In the genomic region with DNA sequence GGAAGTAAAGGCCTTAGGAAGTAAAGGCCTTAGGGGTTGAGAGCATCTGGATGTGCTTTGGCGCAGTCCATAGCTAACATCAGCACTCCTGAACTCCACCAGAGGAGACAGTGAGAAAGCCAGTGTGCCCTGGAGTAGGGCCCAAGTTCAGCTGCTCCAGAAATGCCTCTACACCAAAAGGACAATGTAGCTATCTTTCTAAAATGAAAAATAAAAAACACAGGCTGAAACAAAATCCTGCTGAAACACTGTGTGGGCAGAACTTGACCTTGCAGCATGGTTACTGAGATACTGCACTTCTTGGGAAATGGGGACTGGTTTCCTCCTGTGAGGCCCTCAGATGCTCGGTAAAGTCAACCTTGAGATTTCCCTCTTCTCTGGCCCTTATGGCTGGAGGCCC, we compare ENCODE assay signal across 2 cellular contexts.
TF ChIP-seq lines count a peak whose summit lies in the region.

No MANE protein-coding gene starts in this region.

TF ChIP-seq in HCT116, 20 proteins besides CTCF, POLR2A, EP300 and RAD21 (continued from another document):
- TF ChIP-seq, protein P1, sequence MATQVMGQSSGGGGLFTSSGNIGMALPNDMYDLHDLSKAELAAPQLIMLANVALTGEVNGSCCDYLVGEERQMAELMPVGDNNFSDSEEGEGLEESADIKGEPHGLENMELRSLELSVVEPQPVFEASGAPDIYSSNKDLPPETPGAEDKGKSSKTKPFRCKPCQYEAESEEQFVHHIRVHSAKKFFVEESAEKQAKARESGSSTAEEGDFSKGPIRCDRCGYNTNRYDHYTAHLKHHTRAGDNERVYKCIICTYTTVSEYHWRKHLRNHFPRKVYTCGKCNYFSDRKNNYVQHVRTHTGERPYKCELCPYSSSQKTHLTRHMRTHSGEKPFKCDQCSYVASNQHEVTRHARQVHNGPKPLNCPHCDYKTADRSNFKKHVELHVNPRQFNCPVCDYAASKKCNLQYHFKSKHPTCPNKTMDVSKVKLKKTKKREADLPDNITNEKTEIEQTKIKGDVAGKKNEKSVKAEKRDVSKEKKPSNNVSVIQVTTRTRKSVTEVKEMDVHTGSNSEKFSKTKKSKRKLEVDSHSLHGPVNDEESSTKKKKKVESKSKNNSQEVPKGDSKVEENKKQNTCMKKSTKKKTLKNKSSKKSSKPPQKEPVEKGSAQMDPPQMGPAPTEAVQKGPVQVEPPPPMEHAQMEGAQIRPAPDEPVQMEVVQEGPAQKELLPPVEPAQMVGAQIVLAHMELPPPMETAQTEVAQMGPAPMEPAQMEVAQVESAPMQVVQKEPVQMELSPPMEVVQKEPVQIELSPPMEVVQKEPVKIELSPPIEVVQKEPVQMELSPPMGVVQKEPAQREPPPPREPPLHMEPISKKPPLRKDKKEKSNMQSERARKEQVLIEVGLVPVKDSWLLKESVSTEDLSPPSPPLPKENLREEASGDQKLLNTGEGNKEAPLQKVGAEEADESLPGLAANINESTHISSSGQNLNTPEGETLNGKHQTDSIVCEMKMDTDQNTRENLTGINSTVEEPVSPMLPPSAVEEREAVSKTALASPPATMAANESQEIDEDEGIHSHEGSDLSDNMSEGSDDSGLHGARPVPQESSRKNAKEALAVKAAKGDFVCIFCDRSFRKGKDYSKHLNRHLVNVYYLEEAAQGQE (IDR thresholded peaks at IDR 0.05; ENCODE audit: low read depth): no peak
- TF ChIP-seq CBX3 (IDR thresholded peaks at IDR 0.05; ENCODE audit: low read depth) (no peak), TCF7L2 (IDR thresholded peaks at IDR 0.05; ENCODE audit: borderline replicate concordance, extremely low read depth, insufficient read depth, insufficient read length) (no peak), ZNF274 (IDR thresholded peaks at IDR 0.05; ENCODE audit: low read depth, low read length) (no peak), CEBPB (IDR thresholded peaks at IDR 0.05; ENCODE audit: low read depth) (no peak), EZH2phosphoT487 (IDR thresholded peaks at IDR 0.05; ENCODE audit: borderline replicate concordance) (no peak), SIN3A (IDR thresholded peaks at IDR 0.05; ENCODE audit: low read depth) (no peak), ZFX (IDR thresholded peaks at IDR 0.05) (no peak), FOSL1 (IDR thresholded peaks at IDR 0.05; ENCODE audit: low read depth) (no peak), SRF (IDR thresholded peaks at IDR 0.05; ENCODE audit: low read depth) (no peak), ELF1 (IDR thresholded peaks at IDR 0.05; ENCODE audit: borderline replicate concordance, low read depth) (no peak), EGR1 (IDR thresholded peaks at IDR 0.05; ENCODE audit: low read depth) (no peak), EZH2 (IDR thresholded peaks at IDR 0.05) (no peak), SP1 (IDR thresholded peaks at IDR 0.05; ENCODE audit: low read depth) (no peak)
- TF ChIP-seq, protein P2, sequence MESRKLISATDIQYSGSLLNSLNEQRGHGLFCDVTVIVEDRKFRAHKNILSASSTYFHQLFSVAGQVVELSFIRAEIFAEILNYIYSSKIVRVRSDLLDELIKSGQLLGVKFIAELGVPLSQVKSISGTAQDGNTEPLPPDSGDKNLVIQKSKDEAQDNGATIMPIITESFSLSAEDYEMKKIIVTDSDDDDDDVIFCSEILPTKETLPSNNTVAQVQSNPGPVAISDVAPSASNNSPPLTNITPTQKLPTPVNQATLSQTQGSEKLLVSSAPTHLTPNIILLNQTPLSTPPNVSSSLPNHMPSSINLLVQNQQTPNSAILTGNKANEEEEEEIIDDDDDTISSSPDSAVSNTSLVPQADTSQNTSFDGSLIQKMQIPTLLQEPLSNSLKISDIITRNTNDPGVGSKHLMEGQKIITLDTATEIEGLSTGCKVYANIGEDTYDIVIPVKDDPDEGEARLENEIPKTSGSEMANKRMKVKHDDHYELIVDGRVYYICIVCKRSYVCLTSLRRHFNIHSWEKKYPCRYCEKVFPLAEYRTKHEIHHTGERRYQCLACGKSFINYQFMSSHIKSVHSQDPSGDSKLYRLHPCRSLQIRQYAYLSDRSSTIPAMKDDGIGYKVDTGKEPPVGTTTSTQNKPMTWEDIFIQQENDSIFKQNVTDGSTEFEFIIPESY (IDR thresholded peaks at IDR 0.05; ENCODE audit: extremely low read depth, insufficient replicate concordance, low read length): no peak
- TF ChIP-seq, protein P3, sequence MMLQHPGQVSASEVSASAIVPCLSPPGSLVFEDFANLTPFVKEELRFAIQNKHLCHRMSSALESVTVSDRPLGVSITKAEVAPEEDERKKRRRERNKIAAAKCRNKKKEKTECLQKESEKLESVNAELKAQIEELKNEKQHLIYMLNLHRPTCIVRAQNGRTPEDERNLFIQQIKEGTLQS (IDR thresholded peaks at IDR 0.05): no peak

TF ChIP-seq in WTC11, 78 proteins besides CTCF, POLR2A, EP300 and RAD21 (continued from another document):
- TF ChIP-seq, protein P4, sequence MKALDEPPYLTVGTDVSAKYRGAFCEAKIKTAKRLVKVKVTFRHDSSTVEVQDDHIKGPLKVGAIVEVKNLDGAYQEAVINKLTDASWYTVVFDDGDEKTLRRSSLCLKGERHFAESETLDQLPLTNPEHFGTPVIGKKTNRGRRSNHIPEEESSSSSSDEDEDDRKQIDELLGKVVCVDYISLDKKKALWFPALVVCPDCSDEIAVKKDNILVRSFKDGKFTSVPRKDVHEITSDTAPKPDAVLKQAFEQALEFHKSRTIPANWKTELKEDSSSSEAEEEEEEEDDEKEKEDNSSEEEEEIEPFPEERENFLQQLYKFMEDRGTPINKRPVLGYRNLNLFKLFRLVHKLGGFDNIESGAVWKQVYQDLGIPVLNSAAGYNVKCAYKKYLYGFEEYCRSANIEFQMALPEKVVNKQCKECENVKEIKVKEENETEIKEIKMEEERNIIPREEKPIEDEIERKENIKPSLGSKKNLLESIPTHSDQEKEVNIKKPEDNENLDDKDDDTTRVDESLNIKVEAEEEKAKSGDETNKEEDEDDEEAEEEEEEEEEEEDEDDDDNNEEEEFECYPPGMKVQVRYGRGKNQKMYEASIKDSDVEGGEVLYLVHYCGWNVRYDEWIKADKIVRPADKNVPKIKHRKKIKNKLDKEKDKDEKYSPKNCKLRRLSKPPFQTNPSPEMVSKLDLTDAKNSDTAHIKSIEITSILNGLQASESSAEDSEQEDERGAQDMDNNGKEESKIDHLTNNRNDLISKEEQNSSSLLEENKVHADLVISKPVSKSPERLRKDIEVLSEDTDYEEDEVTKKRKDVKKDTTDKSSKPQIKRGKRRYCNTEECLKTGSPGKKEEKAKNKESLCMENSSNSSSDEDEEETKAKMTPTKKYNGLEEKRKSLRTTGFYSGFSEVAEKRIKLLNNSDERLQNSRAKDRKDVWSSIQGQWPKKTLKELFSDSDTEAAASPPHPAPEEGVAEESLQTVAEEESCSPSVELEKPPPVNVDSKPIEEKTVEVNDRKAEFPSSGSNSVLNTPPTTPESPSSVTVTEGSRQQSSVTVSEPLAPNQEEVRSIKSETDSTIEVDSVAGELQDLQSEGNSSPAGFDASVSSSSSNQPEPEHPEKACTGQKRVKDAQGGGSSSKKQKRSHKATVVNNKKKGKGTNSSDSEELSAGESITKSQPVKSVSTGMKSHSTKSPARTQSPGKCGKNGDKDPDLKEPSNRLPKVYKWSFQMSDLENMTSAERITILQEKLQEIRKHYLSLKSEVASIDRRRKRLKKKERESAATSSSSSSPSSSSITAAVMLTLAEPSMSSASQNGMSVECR (CRISPR knock-in tag; IDR thresholded peaks at IDR 0.05; ENCODE audit: borderline replicate concordance): no peak
- TF ChIP-seq, protein P5, sequence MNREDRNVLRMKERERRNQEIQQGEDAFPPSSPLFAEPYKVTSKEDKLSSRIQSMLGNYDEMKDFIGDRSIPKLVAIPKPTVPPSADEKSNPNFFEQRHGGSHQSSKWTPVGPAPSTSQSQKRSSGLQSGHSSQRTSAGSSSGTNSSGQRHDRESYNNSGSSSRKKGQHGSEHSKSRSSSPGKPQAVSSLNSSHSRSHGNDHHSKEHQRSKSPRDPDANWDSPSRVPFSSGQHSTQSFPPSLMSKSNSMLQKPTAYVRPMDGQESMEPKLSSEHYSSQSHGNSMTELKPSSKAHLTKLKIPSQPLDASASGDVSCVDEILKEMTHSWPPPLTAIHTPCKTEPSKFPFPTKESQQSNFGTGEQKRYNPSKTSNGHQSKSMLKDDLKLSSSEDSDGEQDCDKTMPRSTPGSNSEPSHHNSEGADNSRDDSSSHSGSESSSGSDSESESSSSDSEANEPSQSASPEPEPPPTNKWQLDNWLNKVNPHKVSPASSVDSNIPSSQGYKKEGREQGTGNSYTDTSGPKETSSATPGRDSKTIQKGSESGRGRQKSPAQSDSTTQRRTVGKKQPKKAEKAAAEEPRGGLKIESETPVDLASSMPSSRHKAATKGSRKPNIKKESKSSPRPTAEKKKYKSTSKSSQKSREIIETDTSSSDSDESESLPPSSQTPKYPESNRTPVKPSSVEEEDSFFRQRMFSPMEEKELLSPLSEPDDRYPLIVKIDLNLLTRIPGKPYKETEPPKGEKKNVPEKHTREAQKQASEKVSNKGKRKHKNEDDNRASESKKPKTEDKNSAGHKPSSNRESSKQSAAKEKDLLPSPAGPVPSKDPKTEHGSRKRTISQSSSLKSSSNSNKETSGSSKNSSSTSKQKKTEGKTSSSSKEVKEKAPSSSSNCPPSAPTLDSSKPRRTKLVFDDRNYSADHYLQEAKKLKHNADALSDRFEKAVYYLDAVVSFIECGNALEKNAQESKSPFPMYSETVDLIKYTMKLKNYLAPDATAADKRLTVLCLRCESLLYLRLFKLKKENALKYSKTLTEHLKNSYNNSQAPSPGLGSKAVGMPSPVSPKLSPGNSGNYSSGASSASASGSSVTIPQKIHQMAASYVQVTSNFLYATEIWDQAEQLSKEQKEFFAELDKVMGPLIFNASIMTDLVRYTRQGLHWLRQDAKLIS (CRISPR knock-in tag; IDR thresholded peaks at IDR 0.05; ENCODE audit: borderline replicate concordance): no peak
- TF ChIP-seq SMAD3 (CRISPR knock-in tag; IDR thresholded peaks at IDR 0.05; ENCODE audit: borderline replicate concordance) (no peak), JUN (CRISPR knock-in tag; IDR thresholded peaks at IDR 0.05) (no peak), RELA (CRISPR knock-in tag; IDR thresholded peaks at IDR 0.05; ENCODE audit: borderline replicate concordance) (no peak), SMAD4 (CRISPR knock-in tag; IDR thresholded peaks at IDR 0.05) (no peak), GRHL2 (CRISPR knock-in tag; IDR thresholded peaks at IDR 0.05; ENCODE audit: insufficient replicate concordance, severe bottlenecking) (no peak), TCF7 (CRISPR knock-in tag; IDR thresholded peaks at IDR 0.05; ENCODE audit: low read depth) (no peak), TEAD1 (CRISPR knock-in tag; IDR thresholded peaks at IDR 0.05) (no peak)
- TF ChIP-seq, protein P6, sequence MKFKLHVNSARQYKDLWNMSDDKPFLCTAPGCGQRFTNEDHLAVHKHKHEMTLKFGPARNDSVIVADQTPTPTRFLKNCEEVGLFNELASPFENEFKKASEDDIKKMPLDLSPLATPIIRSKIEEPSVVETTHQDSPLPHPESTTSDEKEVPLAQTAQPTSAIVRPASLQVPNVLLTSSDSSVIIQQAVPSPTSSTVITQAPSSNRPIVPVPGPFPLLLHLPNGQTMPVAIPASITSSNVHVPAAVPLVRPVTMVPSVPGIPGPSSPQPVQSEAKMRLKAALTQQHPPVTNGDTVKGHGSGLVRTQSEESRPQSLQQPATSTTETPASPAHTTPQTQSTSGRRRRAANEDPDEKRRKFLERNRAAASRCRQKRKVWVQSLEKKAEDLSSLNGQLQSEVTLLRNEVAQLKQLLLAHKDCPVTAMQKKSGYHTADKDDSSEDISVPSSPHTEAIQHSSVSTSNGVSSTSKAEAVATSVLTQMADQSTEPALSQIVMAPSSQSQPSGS (CRISPR knock-in tag; IDR thresholded peaks at IDR 0.05; ENCODE audit: borderline replicate concordance, low read depth): no peak
- TF ChIP-seq, protein P7, sequence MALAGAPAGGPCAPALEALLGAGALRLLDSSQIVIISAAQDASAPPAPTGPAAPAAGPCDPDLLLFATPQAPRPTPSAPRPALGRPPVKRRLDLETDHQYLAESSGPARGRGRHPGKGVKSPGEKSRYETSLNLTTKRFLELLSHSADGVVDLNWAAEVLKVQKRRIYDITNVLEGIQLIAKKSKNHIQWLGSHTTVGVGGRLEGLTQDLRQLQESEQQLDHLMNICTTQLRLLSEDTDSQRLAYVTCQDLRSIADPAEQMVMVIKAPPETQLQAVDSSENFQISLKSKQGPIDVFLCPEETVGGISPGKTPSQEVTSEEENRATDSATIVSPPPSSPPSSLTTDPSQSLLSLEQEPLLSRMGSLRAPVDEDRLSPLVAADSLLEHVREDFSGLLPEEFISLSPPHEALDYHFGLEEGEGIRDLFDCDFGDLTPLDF (CRISPR knock-in tag; IDR thresholded peaks at IDR 0.05): no peak
- TF ChIP-seq, protein P8, sequence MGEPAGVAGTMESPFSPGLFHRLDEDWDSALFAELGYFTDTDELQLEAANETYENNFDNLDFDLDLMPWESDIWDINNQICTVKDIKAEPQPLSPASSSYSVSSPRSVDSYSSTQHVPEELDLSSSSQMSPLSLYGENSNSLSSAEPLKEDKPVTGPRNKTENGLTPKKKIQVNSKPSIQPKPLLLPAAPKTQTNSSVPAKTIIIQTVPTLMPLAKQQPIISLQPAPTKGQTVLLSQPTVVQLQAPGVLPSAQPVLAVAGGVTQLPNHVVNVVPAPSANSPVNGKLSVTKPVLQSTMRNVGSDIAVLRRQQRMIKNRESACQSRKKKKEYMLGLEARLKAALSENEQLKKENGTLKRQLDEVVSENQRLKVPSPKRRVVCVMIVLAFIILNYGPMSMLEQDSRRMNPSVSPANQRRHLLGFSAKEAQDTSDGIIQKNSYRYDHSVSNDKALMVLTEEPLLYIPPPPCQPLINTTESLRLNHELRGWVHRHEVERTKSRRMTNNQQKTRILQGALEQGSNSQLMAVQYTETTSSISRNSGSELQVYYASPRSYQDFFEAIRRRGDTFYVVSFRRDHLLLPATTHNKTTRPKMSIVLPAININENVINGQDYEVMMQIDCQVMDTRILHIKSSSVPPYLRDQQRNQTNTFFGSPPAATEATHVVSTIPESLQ (CRISPR knock-in tag; IDR thresholded peaks at IDR 0.05): no peak
- TF ChIP-seq, protein P9, sequence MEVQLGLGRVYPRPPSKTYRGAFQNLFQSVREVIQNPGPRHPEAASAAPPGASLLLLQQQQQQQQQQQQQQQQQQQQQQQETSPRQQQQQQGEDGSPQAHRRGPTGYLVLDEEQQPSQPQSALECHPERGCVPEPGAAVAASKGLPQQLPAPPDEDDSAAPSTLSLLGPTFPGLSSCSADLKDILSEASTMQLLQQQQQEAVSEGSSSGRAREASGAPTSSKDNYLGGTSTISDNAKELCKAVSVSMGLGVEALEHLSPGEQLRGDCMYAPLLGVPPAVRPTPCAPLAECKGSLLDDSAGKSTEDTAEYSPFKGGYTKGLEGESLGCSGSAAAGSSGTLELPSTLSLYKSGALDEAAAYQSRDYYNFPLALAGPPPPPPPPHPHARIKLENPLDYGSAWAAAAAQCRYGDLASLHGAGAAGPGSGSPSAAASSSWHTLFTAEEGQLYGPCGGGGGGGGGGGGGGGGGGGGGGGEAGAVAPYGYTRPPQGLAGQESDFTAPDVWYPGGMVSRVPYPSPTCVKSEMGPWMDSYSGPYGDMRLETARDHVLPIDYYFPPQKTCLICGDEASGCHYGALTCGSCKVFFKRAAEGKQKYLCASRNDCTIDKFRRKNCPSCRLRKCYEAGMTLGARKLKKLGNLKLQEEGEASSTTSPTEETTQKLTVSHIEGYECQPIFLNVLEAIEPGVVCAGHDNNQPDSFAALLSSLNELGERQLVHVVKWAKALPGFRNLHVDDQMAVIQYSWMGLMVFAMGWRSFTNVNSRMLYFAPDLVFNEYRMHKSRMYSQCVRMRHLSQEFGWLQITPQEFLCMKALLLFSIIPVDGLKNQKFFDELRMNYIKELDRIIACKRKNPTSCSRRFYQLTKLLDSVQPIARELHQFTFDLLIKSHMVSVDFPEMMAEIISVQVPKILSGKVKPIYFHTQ (CRISPR knock-in tag; IDR thresholded peaks at IDR 0.05): no peak
- TF ChIP-seq, protein P10, sequence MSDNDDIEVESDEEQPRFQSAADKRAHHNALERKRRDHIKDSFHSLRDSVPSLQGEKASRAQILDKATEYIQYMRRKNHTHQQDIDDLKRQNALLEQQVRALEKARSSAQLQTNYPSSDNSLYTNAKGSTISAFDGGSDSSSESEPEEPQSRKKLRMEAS (CRISPR knock-in tag; IDR thresholded peaks at IDR 0.05): no peak
